ENCODE assay signal across 8 cellular contexts in genomic region chr1:146012703-146013565, GRCh38. TPM values are rescaled to one million over a fixed set of nuclear protein-coding genes. Genes with fewer than 3 reads are reported as not detected.
DNase-seq lines count a peak whose midpoint lies in the region; ATAC-seq, FAIRE-seq and TF ChIP-seq lines count a peak whose summit lies in the region.

No MANE protein-coding gene starts in this region.

- TF ChIP-seq RAD21 in GM12878 (IDR thresholded peaks at IDR 0.05; ENCODE audit: insufficient read depth, low read depth, low read length), result peak; percentile 98

- no peak overlapping the region for H3K27ac ChIP-seq in SJSA1
- no peak overlapping the region for H3K27ac ChIP-seq in GM12878 (ENCODE audit: control insufficient read depth, insufficient read depth)

- peaks cover 6% of the 10 kb centered on the region for H3K4me1 Mint-ChIP-seq in activated CD8-positive, alpha-beta memory T cell treated with anti-CD3 and anti-CD28 coated beads, Interleukin-2, amount 10 ng/mL, durations not matched to agents 7 days and 5 days

- H3K4me3 Mint-ChIP-seq in activated CD8-positive, alpha-beta memory T cell treated with anti-CD3 and anti-CD28 coated beads, Interleukin-2, amount 10 ng/mL, durations not matched to agents 7 days and 5 days, result no peak overlapping the region

- POLR2A ChIA-PET in GM12878 (lab: Charles Lee), result interaction anchor here (0.6 to 1.3 kb wide), 8 partner anchors 33 to 166 kb away, joined by 3 to 6 read pairs (median 3); partner anchors contain the start of genes ANKRD34A, LIX1L and POLR3GL

- no peaks in the 10 kb centered on the region for H3K4me1 ChIP-seq in SJSA1 (replicated peaks)
- H3K4me1 ChIP-seq in GM12878 (ENCODE audit: control insufficient read depth, insufficient read depth, low read length), result no peaks in the 10 kb centered on the region

- no peaks in the 10 kb centered on the region for H3K36me3 Mint-ChIP-seq in activated CD8-positive, alpha-beta memory T cell treated with anti-CD3 and anti-CD28 coated beads, Interleukin-2, amount 10 ng/mL, durations not matched to agents 7 days and 5 days

- CTCF ChIA-PET in activated CD8-positive, alpha-beta memory T cell treated with anti-CD3 and anti-CD28 coated beads, Interleukin-2, amount 10 ng/mL, durations not matched to agents 7 days and 5 days (lab: Charles Lee), result interaction anchor here (1.0 to 14.6 kb wide), 13 partner anchors 22 to 166 kb away, joined by 3 to 253 read pairs (median 7); partner anchors contain the start of genes ANKRD34A, LIX1L, NUDT17 and POLR3GL
- CTCF ChIA-PET in GM12878 (lab: Yijun Ruan, JAX), result interaction anchor here (0.7 to 18.6 kb wide), 18 partner anchors 9 to 290 kb away, joined by 3 to 361 read pairs (median 4); partner anchors contain the start of genes ANKRD34A, HJV, NUDT17 and PIAS3

- H3K9me3 ChIP-seq in SJSA1 (replicated peaks), result no peaks in the 10 kb centered on the region
- no peaks in the 10 kb centered on the region for H3K9me3 ChIP-seq in GM12878 (replicated peaks; ENCODE audit: control insufficient read depth, insufficient read depth, low read length)

- TF ChIP-seq POLR2A in NB4 (IDR thresholded peaks at IDR 0.05; ENCODE audit: extremely low read depth, insufficient read length) (no peak), GM12878 (IDR thresholded peaks at IDR 0.05; ENCODE audit: low read depth, low read length) (no peak)

- ATAC-seq in activated CD8-positive, alpha-beta memory T cell treated with anti-CD3 and anti-CD28 coated beads, Interleukin-2, amount 10 ng/mL, durations not matched to agents 7 days and 5 days, result peak; percentile 81
- ATAC-seq in GM12878 (peak; percentile 84), HG03175 (IDR thresholded peaks at IDR 0.05; ENCODE audit: unreplicated experiment) (no peak)

- in situ Hi-C loops in GM12878 (cut with MboI), result loop anchor here (5.0 kb wide), 1 partner anchor 116 kb away; no protein-coding TSS in a partner anchor

- SMC1A ChIA-PET in GM12878 (lab: Charles Lee; ENCODE audit: uncharacterized antibody, unreplicated experiment), result interaction anchor here (0.8 to 7.5 kb wide), 8 partner anchors 12 to 168 kb away, joined by 3 to 180 read pairs (median 5); partner anchors contain the start of genes ANKRD34A, LIX1L, NUDT17 and POLR3GL

- DNase-seq in activated CD8-positive, alpha-beta memory T cell treated with anti-CD3 and anti-CD28 coated beads, Interleukin-2, amount 10 ng/mL, durations not matched to agents 7 days and 5 days, result peak; percentile 75
- no peak for DNase-seq in activated CD8-positive, alpha-beta memory T cell treated with anti-CD3 and anti-CD28 coated beads for 24 hours
- DNase-seq in NB4 (ENCODE audit: low read depth), result peak; percentile 80
- DNase-seq in SJSA1 (ENCODE audit: low read depth in 1 of 2, low spot score in 2 of 2), result peak; percentile 51 to 77
- DNase-seq in GM12878 (ENCODE audit: low read depth, low spot score), result no peak
- peak; percentile 28 for DNase-seq in iPS-NIHi11 (ENCODE audit: low spot score)
- peak; percentile 27 for DNase-seq in stimulated activated naive CD4-positive, alpha-beta T cell treated with Interleukin-2 at 50 U/mL for 16 hours (lab: John Stamatoyannopoulos, UW)

- TF ChIP-seq CTCF in NB4 (IDR thresholded peaks at IDR 0.05; ENCODE audit: low read depth, low read length), result peak; percentile 58
- TF ChIP-seq CTCF in GM12878 (IDR thresholded peaks at IDR 0.05 in 2 of 3, conservative IDR thresholded peaks at IDR 0.05 in 1 of 3; ENCODE audit: control insufficient read depth in 2 of 3, extremely low read depth in 1 of 3, insufficient read depth in 1 of 3, low read depth in 3 of 3, low read length in 3 of 3), result peak; percentile 68 to 89 (median 76); a peak in 5 of 6 replicates

- H3K36me3 ChIP-seq in SJSA1, result no peaks in the 10 kb centered on the region
- H3K36me3 ChIP-seq in GM12878 (ENCODE audit: control insufficient read depth in 2 of 2, insufficient read depth in 2 of 2, low read length in 1 of 2), result no peaks in the 10 kb centered on the region

- TF ChIP-seq EP300 in GM12878 (IDR thresholded peaks at IDR 0.05; ENCODE audit: borderline replicate concordance in 1 of 2, control insufficient read depth in 1 of 2, low read depth in 2 of 2, low read length in 2 of 2), result no peak

- no peak overlapping the region for H2AFZ ChIP-seq in GM12878 (ENCODE audit: control insufficient read depth, low read depth, low read length)

- H4K20me1 ChIP-seq in GM12878 (ENCODE audit: control insufficient read depth, insufficient read depth), result no peaks in the 10 kb centered on the region

- no peak overlapping the region for H3K27ac Mint-ChIP-seq in activated CD8-positive, alpha-beta memory T cell treated with anti-CD3 and anti-CD28 coated beads, Interleukin-2, amount 10 ng/mL, durations not matched to agents 7 days and 5 days

- RAD21 ChIA-PET in GM12878 (lab: Charles Lee; ENCODE audit: unreplicated experiment), result interaction anchor here (0.7 to 1.8 kb wide), 10 partner anchors 19 to 275 kb away, joined by 3 to 16 read pairs (median 4); partner anchors contain the start of genes NUDT17 and RBM8A

- H3K4me3 ChIP-seq in NB4 (ENCODE audit: low read depth, low read length), result no peak overlapping the region
- no peak overlapping the region for H3K4me3 ChIP-seq in SJSA1
- H3K4me3 ChIP-seq in GM12878, result no peak overlapping the region

- H3K27me3 ChIP-seq in SJSA1 (replicated peaks) (peaks cover 5% of the 10 kb centered on the region; the same call in 1 of the 2 replicates), GM12878 (replicated peaks in 1 of 2; ENCODE audit: control insufficient read depth in 2 of 2, insufficient read depth in 2 of 2, low read length in 1 of 2) (peaks cover 0 to 1% of the 10 kb centered on the region in 2 experiments; a peak in 3 of 4 replicates)

- H3K79me2 ChIP-seq in GM12878 (ENCODE audit: control insufficient read depth, insufficient read depth, low read length), result no peaks in the 10 kb centered on the region

- intact Hi-C loops in GM12878 (cut with micrococcal nuclease; ENCODE audit: unreplicated experiment), result loop anchor here (1.0 to 5.0 kb wide), 4 partner anchors 36 to 276 kb away; no protein-coding TSS in a partner anchor

- 0% methylated on average over 4 of the region's 4 CpGs for WGBS in GM12878 (ENCODE audit: insufficient coverage, insufficient replicate concordance, low lambda C conversion rate, missing lambda C conversion rate)

- peak; percentile 91 for FAIRE-seq in GM12878 (lab: Jason Lieb, UNC)

- H3K9ac ChIP-seq in GM12878 (ENCODE audit: control insufficient read depth, insufficient read depth, low read length), result no peak overlapping the region

- BruUV-seq in GM12878 (replicated peaks; lab: Mats Ljungman, UMichigan), result no TSS peak

- peaks cover 28% of the 10 kb centered on the region for H3K27me3 Mint-ChIP-seq in activated CD8-positive, alpha-beta memory T cell treated with anti-CD3 and anti-CD28 coated beads, Interleukin-2, amount 10 ng/mL, durations not matched to agents 7 days and 5 days

- H3K9me3 Mint-ChIP-seq in activated CD8-positive, alpha-beta memory T cell treated with anti-CD3 and anti-CD28 coated beads, Interleukin-2, amount 10 ng/mL, durations not matched to agents 7 days and 5 days (ENCODE audit: low read depth), result no peaks in the 10 kb centered on the region

- H3K4me2 ChIP-seq in GM12878 (ENCODE audit: control insufficient read depth, insufficient read depth), result no peak overlapping the region

RNA-seq across cellular contexts. Expression of gene HJV, which starts 8.6 kb away (rescaled TPM):
- total RNA-seq in activated CD8-positive, alpha-beta memory T cell treated with anti-CD3 and anti-CD28 coated beads, Interleukin-2, amount 10 ng/mL, durations not matched to agents 7 days and 5 days, result not detected
- not detected in 2 replicates for total RNA-seq in SJSA1 (2014; rRNA removed; shearing (Covaris generic))
- not detected in 2 replicates for total RNA-seq in GM12878 (2013; cell fraction: nucleolus; rRNA removed)
- total RNA-seq in GM12878 (2014; rRNA removed) (0.11 TPM in 1 of 2 replicates, not detected in the other), GM12878 (2014; rRNA removed; fragmentation: Illumina TruSeq; extraction: Trizol) (not detected in 2 replicates), GM12878 (2021) (not detected in 2 replicates)
- polyA plus RNA-seq in GM12878 (2011; ENCODE audit: low read depth), result not detected
- polyA plus RNA-seq in GM12878 (2011; rRNA removed) (not detected in 2 replicates), GM12878 (2014; fragmentation: Illumina TruSeq; extraction: Trizol) (not detected in 2 replicates), GM12878 (2014; fragmentation: Nextera tagmentation; extraction: Ambion mirVana) (not detected), GM12878 (2014; rRNA removed) (not detected in 2 replicates), GM12878 (2016; fragmentation: Nextera tagmentation; extraction: Ambion mirVana) (not detected)
- polyA plus RNA-seq in GM12878 (2011; cell fraction: cytosol; rRNA removed), result not detected in 2 replicates
- not detected in 2 replicates for polyA plus RNA-seq in GM12878 (2011; cell fraction: nucleus; rRNA removed)
- polyA plus RNA-seq in GM12878 (2012), result 0.08 TPM in 1 of 2 replicates, not detected in the other
- not detected in 2 replicates for polyA minus RNA-seq in GM12878 (2011; rRNA and poly(A)+ RNA removed)
- polyA minus RNA-seq in GM12878 (2011; cell fraction: cytosol; rRNA and poly(A)+ RNA removed), result not detected in 2 replicates
- not detected in 2 replicates for polyA minus RNA-seq in GM12878 (2011; cell fraction: nucleus; rRNA and poly(A)+ RNA removed)

RNA-seq across cellular contexts. Expression of gene TXNIP, which starts 16.6 kb away (rescaled TPM):
- total RNA-seq in activated CD8-positive, alpha-beta memory T cell treated with anti-CD3 and anti-CD28 coated beads, Interleukin-2, amount 10 ng/mL, durations not matched to agents 7 days and 5 days, result 100 to 1,000 TPM; 127 to 207 TPM
- 57.4 and 82.5 TPM in 2 replicates for total RNA-seq in SJSA1 (2014; rRNA removed; shearing (Covaris generic))
- 199 and 208 TPM in 2 replicates for total RNA-seq in GM12878 (2013; cell fraction: nucleolus; rRNA removed)
- total RNA-seq in GM12878 (2014; rRNA removed) (133 and 171 TPM in 2 replicates), GM12878 (2014; rRNA removed; fragmentation: Illumina TruSeq; extraction: Trizol) (110 and 121 TPM in 2 replicates), GM12878 (2021) (106 and 115 TPM in 2 replicates)
- 102 TPM for polyA plus RNA-seq in GM12878 (2011; ENCODE audit: low read depth)
- polyA plus RNA-seq in GM12878 (2011; rRNA removed) (132 and 154 TPM in 2 replicates), GM12878 (2014; fragmentation: Illumina TruSeq; extraction: Trizol) (130 and 182 TPM in 2 replicates), GM12878 (2014; fragmentation: Nextera tagmentation; extraction: Ambion mirVana) (10 to 100 TPM; 48.7 to 75.5 TPM), GM12878 (2014; rRNA removed) (84.1 and 108 TPM in 2 replicates), GM12878 (2016; fragmentation: Nextera tagmentation; extraction: Ambion mirVana) (10 to 100 TPM; 76.6 to 82.9 TPM)
- 73.1 TPM in 2 replicates for polyA plus RNA-seq in GM12878 (2011; cell fraction: cytosol; rRNA removed)
- 99.6 and 193 TPM in 2 replicates for polyA plus RNA-seq in GM12878 (2011; cell fraction: nucleus; rRNA removed)
- polyA plus RNA-seq in GM12878 (2012), result 90.6 and 113 TPM in 2 replicates
- 209 and 224 TPM in 2 replicates for polyA minus RNA-seq in GM12878 (2011; rRNA and poly(A)+ RNA removed)
- 42.0 and 48.2 TPM in 2 replicates for polyA minus RNA-seq in GM12878 (2011; cell fraction: cytosol; rRNA and poly(A)+ RNA removed)
- polyA minus RNA-seq in GM12878 (2011; cell fraction: nucleus; rRNA and poly(A)+ RNA removed), result 177 and 219 TPM in 2 replicates

RNA-seq across cellular contexts. Expression of gene POLR3GL, which starts 48.4 kb away (rescaled TPM):
- 10 to 100 TPM; 23.5 to 29.1 TPM for total RNA-seq in activated CD8-positive, alpha-beta memory T cell treated with anti-CD3 and anti-CD28 coated beads, Interleukin-2, amount 10 ng/mL, durations not matched to agents 7 days and 5 days
- total RNA-seq in SJSA1 (2014; rRNA removed; shearing (Covaris generic)), result 13.9 and 22.8 TPM in 2 replicates
- 3.8 and 7.0 TPM in 2 replicates for total RNA-seq in GM12878 (2013; cell fraction: nucleolus; rRNA removed)
- total RNA-seq in GM12878 (2014; rRNA removed) (19.5 and 20.4 TPM in 2 replicates), GM12878 (2014; rRNA removed; fragmentation: Illumina TruSeq; extraction: Trizol) (33.2 and 35.1 TPM in 2 replicates), GM12878 (2021) (17.3 and 18.4 TPM in 2 replicates)
- 15.9 TPM for polyA plus RNA-seq in GM12878 (2011; ENCODE audit: low read depth)
- polyA plus RNA-seq in GM12878 (2011; rRNA removed) (21.8 and 29.7 TPM in 2 replicates), GM12878 (2014; fragmentation: Illumina TruSeq; extraction: Trizol) (40.8 and 57.7 TPM in 2 replicates), GM12878 (2014; fragmentation: Nextera tagmentation; extraction: Ambion mirVana) (10 to 100 TPM; 12.8 to 25.5 TPM), GM12878 (2014; rRNA removed) (23.9 and 27.6 TPM in 2 replicates), GM12878 (2016; fragmentation: Nextera tagmentation; extraction: Ambion mirVana) (10 to 100 TPM; 39.6 to 47.0 TPM)
- polyA plus RNA-seq in GM12878 (2011; cell fraction: cytosol; rRNA removed), result 11.7 and 13.1 TPM in 2 replicates
- 9.6 and 9.7 TPM in 2 replicates for polyA plus RNA-seq in GM12878 (2011; cell fraction: nucleus; rRNA removed)
- polyA plus RNA-seq in GM12878 (2012), result 26.4 and 27.6 TPM in 2 replicates
- 6.7 and 9.0 TPM in 2 replicates for polyA minus RNA-seq in GM12878 (2011; rRNA and poly(A)+ RNA removed)
- 2.7 and 2.8 TPM in 2 replicates for polyA minus RNA-seq in GM12878 (2011; cell fraction: cytosol; rRNA and poly(A)+ RNA removed)
- 2.4 and 3.3 TPM in 2 replicates for polyA minus RNA-seq in GM12878 (2011; cell fraction: nucleus; rRNA and poly(A)+ RNA removed)

RNA-seq across cellular contexts. Expression of gene ANKRD34A, which starts 48.6 kb away (rescaled TPM):
- total RNA-seq in activated CD8-positive, alpha-beta memory T cell treated with anti-CD3 and anti-CD28 coated beads, Interleukin-2, amount 10 ng/mL, durations not matched to agents 7 days and 5 days, result 1 to 10 TPM; 3.8 to 4.6 TPM
- 0.13 TPM in 1 of 2 replicates, not detected in the other for total RNA-seq in SJSA1 (2014; rRNA removed; shearing (Covaris generic))
- total RNA-seq in GM12878 (2013; cell fraction: nucleolus; rRNA removed), result 3.1 and 3.3 TPM in 2 replicates
- total RNA-seq in GM12878 (2014; rRNA removed) (1.7 and 2.7 TPM in 2 replicates), GM12878 (2014; rRNA removed; fragmentation: Illumina TruSeq; extraction: Trizol) (0.72 and 0.97 TPM in 2 replicates), GM12878 (2021) (3.5 and 5.2 TPM in 2 replicates)
- polyA plus RNA-seq in GM12878 (2011; ENCODE audit: low read depth), result 0.79 TPM
- polyA plus RNA-seq in GM12878 (2011; rRNA removed) (1.6 and 1.8 TPM in 2 replicates), GM12878 (2014; fragmentation: Illumina TruSeq; extraction: Trizol) (1.0 and 1.8 TPM in 2 replicates), GM12878 (2014; fragmentation: Nextera tagmentation; extraction: Ambion mirVana) (under 1 TPM; 0.40 to 0.42 TPM), GM12878 (2014; rRNA removed) (2.5 and 3.5 TPM in 2 replicates), GM12878 (2016; fragmentation: Nextera tagmentation; extraction: Ambion mirVana) (1 to 10 TPM in 1 of 2 experiments, under 1 TPM in 1; 0.83 to 1.5 TPM)
- 1.6 and 2.1 TPM in 2 replicates for polyA plus RNA-seq in GM12878 (2011; cell fraction: cytosol; rRNA removed)
- 6.0 and 6.1 TPM in 2 replicates for polyA plus RNA-seq in GM12878 (2011; cell fraction: nucleus; rRNA removed)
- polyA plus RNA-seq in GM12878 (2012), result 0.89 and 1.5 TPM in 2 replicates
- polyA minus RNA-seq in GM12878 (2011; rRNA and poly(A)+ RNA removed), result 1.6 and 2.1 TPM in 2 replicates
- 0.94 and 4.0 TPM in 2 replicates for polyA minus RNA-seq in GM12878 (2011; cell fraction: cytosol; rRNA and poly(A)+ RNA removed)
- 2.3 and 4.4 TPM in 2 replicates for polyA minus RNA-seq in GM12878 (2011; cell fraction: nucleus; rRNA and poly(A)+ RNA removed)

RNA-seq across cellular contexts. Expression of gene LIX1L, which starts 55.1 kb away (rescaled TPM):
- 10 to 100 TPM; 35.0 to 36.2 TPM for total RNA-seq in activated CD8-positive, alpha-beta memory T cell treated with anti-CD3 and anti-CD28 coated beads, Interleukin-2, amount 10 ng/mL, durations not matched to agents 7 days and 5 days
- total RNA-seq in SJSA1 (2014; rRNA removed; shearing (Covaris generic)), result 24.3 and 34.1 TPM in 2 replicates
- total RNA-seq in GM12878 (2013; cell fraction: nucleolus; rRNA removed), result 6.9 and 7.7 TPM in 2 replicates
- 16.7 and 19.7 TPM in 2 replicates for total RNA-seq in GM12878 (2014; rRNA removed)
- total RNA-seq in GM12878 (2014; rRNA removed; fragmentation: Illumina TruSeq; extraction: Trizol), result 13.9 and 15.2 TPM in 2 replicates
- total RNA-seq in GM12878 (2021), result 23.4 and 23.6 TPM in 2 replicates
- 6.3 TPM for polyA plus RNA-seq in GM12878 (2011; ENCODE audit: low read depth)
- polyA plus RNA-seq in GM12878 (2011; rRNA removed), result 48.2 and 53.1 TPM in 2 replicates
- 35.5 and 51.0 TPM in 2 replicates for polyA plus RNA-seq in GM12878 (2011; cell fraction: cytosol; rRNA removed)
- 7.8 and 10.5 TPM in 2 replicates for polyA plus RNA-seq in GM12878 (2011; cell fraction: nucleus; rRNA removed)
- polyA plus RNA-seq in GM12878 (2012), result 9.9 and 10.2 TPM in 2 replicates
- polyA plus RNA-seq in GM12878 (2014; fragmentation: Illumina TruSeq; extraction: Trizol), result 18.4 and 20.0 TPM in 2 replicates
- 10 to 100 TPM in 1 of 2 experiments, 1 to 10 TPM in 1; 5.5 to 12.2 TPM for polyA plus RNA-seq in GM12878 (2014; fragmentation: Nextera tagmentation; extraction: Ambion mirVana)
- 19.4 and 21.9 TPM in 2 replicates for polyA plus RNA-seq in GM12878 (2014; rRNA removed)
- 10 to 100 TPM in 1 of 2 experiments, 1 to 10 TPM in 1; 9.9 to 10.3 TPM for polyA plus RNA-seq in GM12878 (2016; fragmentation: Nextera tagmentation; extraction: Ambion mirVana)
- polyA minus RNA-seq in GM12878 (2011; rRNA and poly(A)+ RNA removed), result 24.7 and 26.5 TPM in 2 replicates
- 11.0 and 11.3 TPM in 2 replicates for polyA minus RNA-seq in GM12878 (2011; cell fraction: cytosol; rRNA and poly(A)+ RNA removed)
- polyA minus RNA-seq in GM12878 (2011; cell fraction: nucleus; rRNA and poly(A)+ RNA removed), result 2.7 and 4.4 TPM in 2 replicates

Comparison
In these comparisons a context has a peak if more than half of its experiments do, and no peak if none do; other contexts are left out.
1. DNase-seq: peak in activated CD8-positive, alpha-beta memory T cell treated with anti-CD3 and anti-CD28 coated beads, Interleukin-2, amount 10 ng/mL, durations not matched to agents 7 days and 5 days (single experiment), NB4 (single experiment), SJSA1 (2 of 2), iPS-NIHi11 (single experiment) and stimulated activated naive CD4-positive, alpha-beta T cell treated with Interleukin-2 at 50 U/mL for 16 hours (single experiment); none in activated CD8-positive, alpha-beta memory T cell treated with anti-CD3 and anti-CD28 coated beads for 24 hours (single experiment) and GM12878 (single experiment).